In genomic region chr9:77752566-77752965, GRCh38 we compare ENCODE assay signal across 16 cellular contexts.
DNase-seq lines count a peak whose midpoint lies in the region; ATAC-seq and TF ChIP-seq lines count a peak whose summit lies in the region.
"Had no signal": no experiment of that assay in that cellular context is flagged by ENCODE, and none has a peak within 500 bp of the region (broad histone marks: within the 10 kb centered on the region; RNA-seq: fewer than 3 reads in every experiment).

No MANE protein-coding gene starts in this region.

- no peak overlapping the region for H3K4me3 ChIP-seq in SJSA1
- no peak overlapping the region for H3K4me3 ChIP-seq in fibroblast of mammary gland (ENCODE audit: control insufficient read depth, low read depth, low read length)
- H3K4me3 ChIP-seq: breast epithelium had no signal

- ATAC-seq in GM18511 (IDR thresholded peaks at IDR 0.05; ENCODE audit: unreplicated experiment) = no peak
- ATAC-seq in stimulated activated effector memory CD8-positive, alpha-beta T cell treated with anti-CD3 and anti-CD28 coated beads, Interleukin-12 subunit alpha, Interleukin-12 subunit beta, amount 100 ng/mL, for 72 hours = no peak

- no peaks in the 10 kb centered on the region for H3K36me3 Mint-ChIP-seq in stimulated activated effector memory CD8-positive, alpha-beta T cell treated with anti-CD3 and anti-CD28 coated beads, Interleukin-12 subunit alpha, Interleukin-12 subunit beta, amount 100 ng/mL, for 72 hours

- no peak overlapping the region for H3K4me3 Mint-ChIP-seq in stimulated activated effector memory CD8-positive, alpha-beta T cell treated with anti-CD3 and anti-CD28 coated beads, Interleukin-12 subunit alpha, Interleukin-12 subunit beta, amount 100 ng/mL, for 72 hours
- H3K4me3 Mint-ChIP-seq: activated T-cell treated with anti-CD3 and anti-CD28 coated beads, Interleukin-2, amount 50 U/mL, for 24 hours; stimulated activated naive CD8-positive, alpha-beta T cell treated with anti-CD3 and anti-CD28 coated beads, Interleukin-15, Interleukin-2, amounts not matched to agents 100 ng/mL and 50 ng/mL, for 24 hours had no signal

- H3K9me3 Mint-ChIP-seq in stimulated activated effector memory CD8-positive, alpha-beta T cell treated with anti-CD3 and anti-CD28 coated beads, Interleukin-12 subunit alpha, Interleukin-12 subunit beta, amount 100 ng/mL, for 72 hours = no peaks in the 10 kb centered on the region

- H3K27ac ChIP-seq in SJSA1 = peak overlapping the region; percentile 40
- H3K27ac ChIP-seq: breast epithelium, epithelial cell of prostate had no signal

- peaks cover 9% of the 10 kb centered on the region for H3K4me1 Mint-ChIP-seq in stimulated activated effector memory CD8-positive, alpha-beta T cell treated with anti-CD3 and anti-CD28 coated beads, Interleukin-12 subunit alpha, Interleukin-12 subunit beta, amount 100 ng/mL, for 72 hours

- no peaks in the 10 kb centered on the region; the same call in 1 of the 2 replicates for H3K36me3 ChIP-seq in SJSA1
- H3K36me3 ChIP-seq: breast epithelium had no signal

- no peaks in the 10 kb centered on the region for H3K27me3 ChIP-seq in SJSA1 (replicated peaks)
- H3K27me3 ChIP-seq: breast epithelium had no signal

- H3K9me3 ChIP-seq in SJSA1 (replicated peaks) = no peaks in the 10 kb centered on the region
- H3K9me3 ChIP-seq: breast epithelium had no signal

- peaks cover 18% of the 10 kb centered on the region for H3K4me1 ChIP-seq in SJSA1 (replicated peaks)
- H3K4me1 ChIP-seq: breast epithelium had no signal

- no peak overlapping the region for H3K27ac Mint-ChIP-seq in stimulated activated effector memory CD8-positive, alpha-beta T cell treated with anti-CD3 and anti-CD28 coated beads, Interleukin-12 subunit alpha, Interleukin-12 subunit beta, amount 100 ng/mL, for 72 hours

- DNase-seq in AG20443 (ENCODE audit: low spot score) (peak; percentile 42), SJSA1 (ENCODE audit: low read depth in 1 of 2, low spot score in 2 of 2) (peak in 1 of 2 experiments; percentile 25), fibroblast of mammary gland (ENCODE audit: low read depth) (peak; percentile 88), non-pigmented ciliary epithelial cell (ENCODE audit: low read depth) (peak; percentile 95), cerebellum (ENCODE audit: low spot score) (no peak), NCI-H69 (lab: John Stamatoyannopoulos, UW) (no peak)
- no peak for DNase-seq in stimulated activated effector memory CD8-positive, alpha-beta T cell treated with anti-CD3 and anti-CD28 coated beads, Interleukin-12 subunit alpha, Interleukin-12 subunit beta, amount 100 ng/mL, for 72 hours (ENCODE audit: low spot score in 2 of 2)
- DNase-seq: activated T-cell treated with anti-CD3 and anti-CD28 coated beads, Interleukin-2, amount 50 U/mL, for 24 hours; NCI-H1092; NCI-H524; SHP77; stimulated activated CD4-positive, alpha-beta T cell treated with anti-CD3 and anti-CD28 coated beads, Interleukin-1b, Interleukin-23, amount 100 ng/mL, for 48 hours had no signal

- TF ChIP-seq CTCF in fibroblast of mammary gland (conservative IDR thresholded peaks at IDR 0.05; ENCODE audit: control insufficient read depth, insufficient read depth, low read depth, low read length) = peak; percentile 19

Comparison
In these comparisons a context has a peak if more than half of its experiments do, and no peak if none do; other contexts are left out.
1. DNase-seq: peak in AG20443 (single experiment), fibroblast of mammary gland (single experiment) and non-pigmented ciliary epithelial cell (single experiment); none in cerebellum (single experiment), NCI-H69 (single experiment) and stimulated activated effector memory CD8-positive, alpha-beta T cell treated with anti-CD3 and anti-CD28 coated beads, Interleukin-12 subunit alpha, Interleukin-12 subunit beta, amount 100 ng/mL, for 72 hours (0 of 2).